8 cellular contexts compared by ENCODE assay signal in the genomic region with DNA sequence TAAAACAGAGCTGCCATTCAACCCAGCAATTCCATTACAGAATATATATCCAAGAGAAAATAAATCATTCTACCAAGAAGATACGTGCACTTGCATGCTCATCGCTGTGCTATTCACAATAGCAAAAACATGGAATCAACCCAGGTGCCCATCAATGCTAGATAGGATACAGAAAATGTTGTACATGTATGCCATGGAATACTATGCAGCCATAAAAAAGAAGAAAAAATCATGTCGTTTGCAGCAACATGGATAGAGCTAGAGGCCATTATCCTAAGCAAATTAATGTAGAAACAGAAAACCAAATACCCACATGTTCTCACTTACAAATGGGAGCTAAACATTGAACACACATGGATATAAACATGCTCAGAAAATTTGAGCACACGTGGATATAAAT.
"Had no signal": no experiment of that assay in that cellular context is flagged by ENCODE, and none has a peak within 500 bp of the region (broad histone marks: within the 10 kb centered on the region; RNA-seq: fewer than 3 reads in every experiment).

No MANE protein-coding gene starts in this region.

- DNase-seq: GDM1, GF-D8 had no signal

- FAIRE-seq: G401.6, GM12878, GM12891, GM12892, GM18507, GM19239 had no signal

- H3K4me3 ChIP-seq: GM12878 had no signal

- ATAC-seq: GM12878 had no signal
